8 cellular contexts compared by ENCODE assay signal in the genomic region with DNA sequence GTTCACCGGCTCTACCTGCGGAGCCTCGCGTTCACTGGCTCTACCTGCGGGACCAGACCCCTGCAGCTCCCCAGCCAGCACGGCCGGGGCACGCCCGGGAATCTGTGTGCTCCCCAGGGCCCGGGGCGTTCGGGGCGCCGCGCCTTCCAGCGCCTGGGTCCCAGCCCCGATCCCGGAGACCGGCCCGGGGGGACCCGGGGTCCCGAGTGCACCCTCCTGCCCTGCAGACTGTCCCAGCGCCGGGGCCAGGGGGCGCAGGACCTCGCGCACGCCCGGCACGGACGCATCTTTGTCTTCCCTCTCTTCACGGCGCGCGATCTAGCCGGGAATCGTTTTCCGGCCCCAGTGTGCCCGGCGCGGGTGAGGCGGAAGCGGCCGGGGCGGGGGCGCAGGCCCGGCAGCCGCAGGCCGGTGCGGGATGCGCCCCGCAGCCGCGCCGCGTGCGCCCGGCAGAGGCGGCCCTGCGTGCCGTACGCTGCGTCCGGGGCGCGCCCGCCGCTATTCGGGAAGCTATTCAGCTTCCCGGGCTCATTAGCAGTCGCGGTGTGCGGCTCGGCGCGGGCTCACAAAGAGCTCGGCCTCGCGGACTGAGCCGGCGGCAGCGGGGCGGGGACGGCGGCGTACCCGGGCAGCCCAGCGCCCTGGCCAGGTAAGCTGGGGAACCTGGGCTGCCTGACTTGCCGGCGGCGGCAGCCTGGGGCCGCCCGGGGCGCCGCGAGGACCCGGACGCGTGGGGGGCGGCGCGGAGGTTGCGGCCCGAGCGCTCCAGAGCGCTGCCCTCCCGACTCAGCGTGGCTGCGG. TPM values are rescaled to one million over a fixed set of nuclear protein-coding genes. Genes with fewer than 3 reads are reported as not detected.
DNase-seq lines count a peak whose midpoint lies in the region; ATAC-seq and TF ChIP-seq lines count a peak whose summit lies in the region.

APBA2 (plus strand) TSS at position 345 of the 801 bp plus-strand sequence. CDS start 167,911 bp downstream, outside the sequence.

- H3K27ac ChIP-seq in urinary bladder (ENCODE audit: low read depth), result no peak within 1 kb of the TSS

- no peaks in the 10 kb centered on the region for H3K36me3 Mint-ChIP-seq in nephron (ENCODE audit: low read depth)

- ATAC-seq in HG03457 (IDR thresholded peaks at IDR 0.05; ENCODE audit: unreplicated experiment), result no peak

- no peak within 1 kb of the TSS for H3K27ac Mint-ChIP-seq in nephron

- H3K4me1 Mint-ChIP-seq in nephron, result peaks cover 31% of the 10 kb centered on the region

- peak within 1 kb of the TSS; percentile 45 for H3K4me3 ChIP-seq in epithelial cell of esophagus (ENCODE audit: low read length)
- H3K4me3 ChIP-seq in urinary bladder (ENCODE audit: low read depth, low read length), result peak within 1 kb of the TSS; percentile 61

- no peaks in the 10 kb centered on the region for H3K4me1 ChIP-seq in urinary bladder (ENCODE audit: insufficient read depth)

- H3K27me3 Mint-ChIP-seq in nephron (ENCODE audit: low read depth), result peaks cover 12% of the 10 kb centered on the region

- WGBS in urinary bladder, result under 1% methylated on average over 109 of the region's 109 CpGs

- TF ChIP-seq CTCF in epithelial cell of esophagus (IDR thresholded peaks at IDR 0.05; ENCODE audit: insufficient read depth, low read depth, low read length, missing control alignments) (no peak), nephron (IDR thresholded peaks at IDR 0.05; ENCODE audit: unreplicated experiment in 3 of 3) (no peak)

- DNase-seq in AG08396 (ENCODE audit: low spot score) (peak; percentile 73), HuH-7.5 (ENCODE audit: low spot score) (peak; percentile 37), epithelial cell of esophagus (ENCODE audit: low read depth) (peak; percentile 57), NCI-H1048 (lab: John Stamatoyannopoulos, UW) (no peak)
- DNase-seq in activated CD8-positive, alpha-beta memory T cell treated with anti-CD3 and anti-CD28 coated beads for 48 hours (ENCODE audit: low read depth in 2 of 3, low spot score in 2 of 3), result peak in 2 of 3 experiments; percentile 23 to 27

- peak within 1 kb of the TSS; percentile 84 to 93 (median 91) for H3K4me3 Mint-ChIP-seq in nephron

- no peaks in the 10 kb centered on the region for H3K9me3 Mint-ChIP-seq in nephron

- no peaks in the 10 kb centered on the region for H3K36me3 ChIP-seq in urinary bladder (ENCODE audit: insufficient read depth)

RNA-seq across cellular contexts. Expression of gene APBA2, which starts in this region (rescaled TPM):
- total RNA-seq in urinary bladder, result 12.8 TPM
- polyA plus RNA-seq in urinary bladder, result 4.2 TPM
